ENCODE assay signal across 11 cellular contexts in genomic region chr6:166156942-166157341, GRCh38. TPM values are rescaled to one million over a fixed set of nuclear protein-coding genes. Genes with fewer than 3 reads are reported as not detected.
A peak's percentile ranks its signal among the peaks of the same experiment; 100 is the strongest.
DNase-seq lines count a peak whose midpoint lies in the region; ATAC-seq, FAIRE-seq and TF ChIP-seq lines count a peak whose summit lies in the region.
"Had no signal": no experiment of that assay in that cellular context is flagged by ENCODE, and none has a peak within 500 bp of the region (broad histone marks: within the 10 kb centered on the region; RNA-seq: fewer than 3 reads in every experiment).

No MANE protein-coding gene starts in this region.

- FAIRE-seq in HTR-8/SVneo (lab: Jason Lieb, UNC): no peak
- FAIRE-seq: endothelial cell of umbilical vein had no signal

- peaks cover 4 to 10% (median 7%) of the 10 kb centered on the region in 3 donors for H3K27me3 Mint-ChIP-seq in CD14-positive monocyte (ENCODE audit: low read depth in 3 of 3)

- no peak overlapping the region for H3K4me3 Mint-ChIP-seq in CD14-positive monocyte

- TF ChIP-seq CTCF in CD14-positive monocyte (IDR thresholded peaks at IDR 0.05) (peak; percentile 26), astrocyte of the spinal cord (IDR thresholded peaks at IDR 0.05; ENCODE audit: low read depth, low read length) (peak; percentile 9), mucosa of descending colon (IDR thresholded peaks at IDR 0.05) (no peak)

- ATAC-seq in mucosa of descending colon: no peak
- ATAC-seq in HG03196 (IDR thresholded peaks at IDR 0.05; ENCODE audit: unreplicated experiment): no peak

- H3K27ac Mint-ChIP-seq in CD14-positive monocyte: no peak overlapping the region

- H3K9me3 ChIP-seq in mucosa of descending colon: no peaks in the 10 kb centered on the region

- H3K4me3 ChIP-seq in astrocyte of the spinal cord (ENCODE audit: low read depth, low read length) (no peak overlapping the region), mucosa of descending colon (no peak overlapping the region)

- no peaks in the 10 kb centered on the region for H3K9me3 Mint-ChIP-seq in CD14-positive monocyte

- H3K4me1 ChIP-seq in mucosa of descending colon (ENCODE audit: low read depth): no peaks in the 10 kb centered on the region

- H3K36me3 ChIP-seq in mucosa of descending colon (ENCODE audit: low read depth): no peaks in the 10 kb centered on the region

- H3K4me1 Mint-ChIP-seq in CD14-positive monocyte: no peaks in the 10 kb centered on the region

- no peaks in the 10 kb centered on the region for H3K36me3 Mint-ChIP-seq in CD14-positive monocyte

- DNase-seq in CD14-positive monocyte (ENCODE audit: low spot score) (no peak), HT1080 (ENCODE audit: low read depth) (peak; percentile 11), astrocyte of the spinal cord (ENCODE audit: low read depth, low spot score) (no peak), myocyte (ENCODE audit: low read depth) (peak; percentile 22), HTR-8/SVneo (ENCODE audit: insufficient read length, low spot score) (no peak), mucosa of descending colon (no peak)
- DNase-seq in stimulated activated CD4-positive, alpha-beta T cell treated with anti-CD3 and anti-CD28 coated beads, Interleukin-4, amount 100 ng/mL, for 24 hours: no peak
- DNase-seq: activated naive CD4-positive, alpha-beta T cell; NCI-H2171 treated with DMSO at 0.1 percent for 48 hours had no signal

- in situ Hi-C loops in astrocyte of the spinal cord (cut with HindIII; ENCODE audit: low sequenced_read_pairs): no loop called here

- intact Hi-C loops in CD14-positive monocyte (cut with micrococcal nuclease): no loop called here
- intact Hi-C loops in mucosa of descending colon (cut with DNase I, micrococcal nuclease): no loop called here

RNA-seq across cellular contexts. Expression of gene TBXT, which starts 10.7 kb away (rescaled TPM):
- not detected for polyA plus RNA-seq in CD14-positive monocyte
- not detected in 2 replicates for total RNA-seq in HT1080 (2014; rRNA removed; shearing (Covaris generic))
- not detected in 2 replicates for polyA plus RNA-seq in HT1080 (2015; cell fraction: cytosol; rRNA removed)
- polyA plus RNA-seq in HT1080 (2015; cell fraction: nucleus; rRNA removed): not detected in 2 replicates
- total RNA-seq in myocyte (not detected in 2 replicates), mucosa of descending colon (not detected)
- not detected for polyA plus RNA-seq in myocyte (2012)
- total RNA-seq: endothelial cell of umbilical vein had no signal
- polyA plus RNA-seq: endothelial cell of umbilical vein had no signal

Comparison
In these comparisons a context has a peak if more than half of its experiments do, and no peak if none do; other contexts are left out.
1. DNase-seq: peak in HT1080 (single experiment) and myocyte (single experiment); none in CD14-positive monocyte (single experiment), astrocyte of the spinal cord (single experiment), HTR-8/SVneo (single experiment), mucosa of descending colon (0 of 3) and stimulated activated CD4-positive, alpha-beta T cell treated with anti-CD3 and anti-CD28 coated beads, Interleukin-4, amount 100 ng/mL, for 24 hours (single experiment).